In genomic region chr6:43265564-43265963, GRCh38 we compare ENCODE assay signal across 1 cellular context.
TF ChIP-seq lines count a peak whose summit lies in the region.

No MANE protein-coding gene starts in this region.

TF ChIP-seq in HepG2, 621 proteins besides CTCF, POLR2A, EP300 and RAD21 (continued from another document and continues in another):
- TF ChIP-seq HNF4G (IDR thresholded peaks at IDR 0.05; ENCODE audit: borderline replicate concordance, low read depth, low read length) (peak; percentile 46; the same call in 1 of the 2 replicates), HNF4G (CRISPR knock-in tag; IDR thresholded peaks at IDR 0.05; ENCODE audit: borderline replicate concordance, low read depth) (no peak), MBNL3 (CRISPR knock-in tag; conservative IDR thresholded peaks at IDR 0.05) (no peak), TBX2 (CRISPR knock-in tag; IDR thresholded peaks at IDR 0.05; ENCODE audit: borderline replicate concordance) (peak; percentile 50; the same call in 1 of the 2 replicates), MXI1 (IDR thresholded peaks at IDR 0.05; ENCODE audit: borderline replicate concordance, low read depth, low read length) (no peak), ZNF644 (CRISPR knock-in tag; IDR thresholded peaks at IDR 0.05; ENCODE audit: low read depth) (no peak), FIP1L1 (IDR thresholded peaks at IDR 0.05; ENCODE audit: borderline replicate concordance, insufficient read depth, low read depth, low read length) (no peak), HNF1B (CRISPR knock-in tag; IDR thresholded peaks at IDR 0.05) (no peak), ZNF280B (CRISPR knock-in tag; IDR thresholded peaks at IDR 0.05; ENCODE audit: borderline replicate concordance) (no peak), ZNF460 (CRISPR knock-in tag; IDR thresholded peaks at IDR 0.05; ENCODE audit: borderline replicate concordance) (no peak), HDAC1 (CRISPR knock-in tag; IDR thresholded peaks at IDR 0.05) (peak; percentile 64; the same call in 1 of the 2 replicates), CERS6 (CRISPR knock-in tag; IDR thresholded peaks at IDR 0.05) (no peak), ZNF883 (CRISPR knock-in tag; IDR thresholded peaks at IDR 0.05; ENCODE audit: not compliant biosample characterization) (peak; percentile 20), PLSCR1 (CRISPR knock-in tag; IDR thresholded peaks at IDR 0.05; ENCODE audit: borderline replicate concordance) (no peak), MNT (IDR thresholded peaks at IDR 0.05) (no peak), ASH2L (IDR thresholded peaks at IDR 0.05; ENCODE audit: insufficient read length, low read depth, low read length) (no peak), MATR3 (CRISPR knock-in tag; IDR thresholded peaks at IDR 0.05) (no peak), PHF20 (CRISPR knock-in tag; IDR thresholded peaks at IDR 0.05) (no peak), TOPORS (CRISPR knock-in tag; IDR thresholded peaks at IDR 0.05) (no peak), ZNF691 (CRISPR knock-in tag; IDR thresholded peaks at IDR 0.05; ENCODE audit: borderline replicate concordance, low read depth) (no peak), SP1 (IDR thresholded peaks at IDR 0.05) (no peak), SP1 (CRISPR knock-in tag; IDR thresholded peaks at IDR 0.05) (no peak), PPARG (CRISPR knock-in tag; conservative IDR thresholded peaks at IDR 0.05) (0 out of 2 replicates have a peak, but pooled peaks have one; percentile 26), MIER3 (CRISPR knock-in tag; IDR thresholded peaks at IDR 0.05; ENCODE audit: borderline replicate concordance) (no peak; the same call in 1 of the 2 replicates), PBX2 (CRISPR knock-in tag; IDR thresholded peaks at IDR 0.05) (no peak), HBP1 (CRISPR knock-in tag; IDR thresholded peaks at IDR 0.05; ENCODE audit: low read depth) (0 out of 2 replicates have a peak, but pooled peaks have one; percentile 23), ZBTB26 (CRISPR knock-in tag; IDR thresholded peaks at IDR 0.05; ENCODE audit: borderline replicate concordance) (no peak; the same call in 1 of the 2 replicates), KAT7 (CRISPR knock-in tag; IDR thresholded peaks at IDR 0.05; ENCODE audit: borderline replicate concordance) (peak; percentile 62; the same call in 1 of the 2 replicates), ZBTB4 (CRISPR knock-in tag; IDR thresholded peaks at IDR 0.05; ENCODE audit: borderline replicate concordance) (no peak), ZFX (CRISPR knock-in tag; IDR thresholded peaks at IDR 0.05; ENCODE audit: low read depth) (no peak), ARNTL (CRISPR knock-in tag; IDR thresholded peaks at IDR 0.05) (no peak), RFXANK (CRISPR knock-in tag; IDR thresholded peaks at IDR 0.05) (no peak), ZNF468 (CRISPR knock-in tag; IDR thresholded peaks at IDR 0.05) (no peak), ZNF281 (CRISPR knock-in tag; IDR thresholded peaks at IDR 0.05; ENCODE audit: borderline replicate concordance) (peak; percentile 25; the same call in 1 of the 2 replicates), NKX3-1 (CRISPR knock-in tag; IDR thresholded peaks at IDR 0.05) (no peak), SETDB1 (CRISPR knock-in tag; IDR thresholded peaks at IDR 0.05; ENCODE audit: borderline replicate concordance) (no peak), ZNF709 (CRISPR knock-in tag; IDR thresholded peaks at IDR 0.05) (no peak), LRRFIP1 (CRISPR knock-in tag; conservative IDR thresholded peaks at IDR 0.05) (no peak), GTF2F1 (IDR thresholded peaks at IDR 0.05; ENCODE audit: low read length) (no peak)
